In the genomic region with DNA sequence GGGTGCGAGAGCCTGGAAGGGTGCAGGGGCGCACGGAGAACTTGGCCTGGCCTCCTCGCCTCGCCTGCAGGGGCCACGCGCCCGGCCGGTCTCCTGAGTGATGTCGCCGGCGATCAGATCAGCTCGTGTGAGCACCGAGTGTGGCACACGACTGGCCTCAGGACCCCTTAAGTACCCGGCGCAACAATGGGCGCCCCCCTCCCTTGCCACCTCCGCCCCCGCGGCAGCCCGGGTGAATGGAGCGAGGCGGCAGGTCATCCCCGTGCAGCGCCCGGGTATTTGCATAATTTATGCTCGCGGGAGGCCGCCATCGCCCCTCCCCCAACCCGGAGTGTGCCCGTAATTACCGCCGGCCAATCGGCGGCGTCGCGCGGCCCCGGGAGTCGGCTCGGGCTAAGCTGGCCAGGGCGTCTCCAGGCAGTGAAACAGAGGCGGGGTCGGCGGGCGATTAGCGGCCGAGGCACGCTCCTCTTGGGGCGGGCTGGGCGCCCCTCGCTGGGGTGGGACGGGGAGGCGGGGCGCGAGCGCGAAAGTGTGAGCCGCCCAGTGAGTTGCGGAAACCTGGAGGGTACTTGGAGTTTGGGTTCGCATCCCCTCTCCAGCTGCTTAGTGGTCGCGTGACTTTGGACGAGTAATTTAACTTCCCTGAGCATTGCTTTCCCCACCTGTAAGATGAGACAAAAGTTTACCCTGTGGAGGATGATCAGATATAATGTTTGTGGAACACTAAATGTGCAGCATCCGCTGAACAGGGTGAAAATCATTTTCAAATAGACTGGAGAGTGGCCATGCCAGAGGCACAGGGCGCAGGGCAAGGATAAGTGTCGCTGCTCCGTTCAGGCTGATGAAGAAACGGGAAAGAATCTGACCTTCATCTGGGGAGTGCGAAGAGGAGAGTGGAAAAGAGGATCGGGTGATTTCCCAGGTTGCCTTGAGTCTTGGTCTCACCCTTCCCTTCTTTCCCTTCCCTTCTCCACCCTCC, we compare ENCODE assay signal across 1 cellular context.
TF ChIP-seq lines count a peak whose summit lies in the region.

A gene with protein sequence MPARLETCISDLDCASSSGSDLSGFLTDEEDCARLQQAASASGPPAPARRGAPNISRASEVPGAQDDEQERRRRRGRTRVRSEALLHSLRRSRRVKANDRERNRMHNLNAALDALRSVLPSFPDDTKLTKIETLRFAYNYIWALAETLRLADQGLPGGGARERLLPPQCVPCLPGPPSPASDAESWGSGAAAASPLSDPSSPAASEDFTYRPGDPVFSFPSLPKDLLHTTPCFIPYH (minus strand): TSS at position 145 of the 982 bp plus-strand sequence. CDS start 274 bp downstream, outside the sequence.

TF ChIP-seq in WTC11, 78 proteins besides CTCF, POLR2A, EP300 and RAD21 (continued from another document):
- TF ChIP-seq, protein P1, sequence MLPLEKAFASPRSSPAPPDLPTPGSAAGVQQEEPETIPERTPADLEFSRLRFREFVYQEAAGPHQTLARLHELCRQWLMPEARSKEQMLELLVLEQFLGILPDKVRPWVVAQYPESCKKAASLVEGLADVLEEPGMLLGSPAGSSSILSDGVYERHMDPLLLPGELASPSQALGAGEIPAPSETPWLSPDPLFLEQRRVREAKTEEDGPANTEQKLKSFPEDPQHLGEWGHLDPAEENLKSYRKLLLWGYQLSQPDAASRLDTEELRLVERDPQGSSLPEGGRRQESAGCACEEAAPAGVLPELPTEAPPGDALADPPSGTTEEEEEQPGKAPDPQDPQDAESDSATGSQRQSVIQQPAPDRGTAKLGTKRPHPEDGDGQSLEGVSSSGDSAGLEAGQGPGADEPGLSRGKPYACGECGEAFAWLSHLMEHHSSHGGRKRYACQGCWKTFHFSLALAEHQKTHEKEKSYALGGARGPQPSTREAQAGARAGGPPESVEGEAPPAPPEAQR (CRISPR knock-in tag; IDR thresholded peaks at IDR 0.05) = no peak
- TF ChIP-seq FOXK1 (CRISPR knock-in tag; IDR thresholded peaks at IDR 0.05) (peak; percentile 36; the same call in 1 of the 2 replicates), ZNF317 (CRISPR knock-in tag; IDR thresholded peaks at IDR 0.05; ENCODE audit: borderline replicate concordance, low read depth) (0 out of 2 replicates have a peak, but pooled peaks have one; percentile 28), SMAD3 (CRISPR knock-in tag; IDR thresholded peaks at IDR 0.05; ENCODE audit: borderline replicate concordance) (peak; percentile 59; the same call in 1 of the 2 replicates), RELA (CRISPR knock-in tag; IDR thresholded peaks at IDR 0.05; ENCODE audit: borderline replicate concordance) (peak; percentile 75; the same call in 1 of the 2 replicates), TEAD4 (CRISPR knock-in tag; IDR thresholded peaks at IDR 0.05) (no peak; the same call in 1 of the 2 replicates), SOX15 (CRISPR knock-in tag; IDR thresholded peaks at IDR 0.05) (no peak), TCF7 (CRISPR knock-in tag; IDR thresholded peaks at IDR 0.05; ENCODE audit: low read depth) (peak; percentile 86; the same call in 1 of the 2 replicates), CREB1 (CRISPR knock-in tag; IDR thresholded peaks at IDR 0.05) (peak; percentile 47; the same call in 1 of the 2 replicates), OVOL2 (CRISPR knock-in tag; IDR thresholded peaks at IDR 0.05; ENCODE audit: borderline replicate concordance) (no peak), ZNF263 (CRISPR knock-in tag; IDR thresholded peaks at IDR 0.05; ENCODE audit: low read depth) (no peak), ETV6 (CRISPR knock-in tag; IDR thresholded peaks at IDR 0.05) (peak; percentile 68; the same call in 1 of the 2 replicates), ESRRA (CRISPR knock-in tag; IDR thresholded peaks at IDR 0.05; ENCODE audit: borderline replicate concordance) (peak; percentile 61), ZNF219 (CRISPR knock-in tag; IDR thresholded peaks at IDR 0.05; ENCODE audit: borderline replicate concordance) (peak; percentile 75; the same call in 1 of the 2 replicates), MXD4 (CRISPR knock-in tag; IDR thresholded peaks at IDR 0.05; ENCODE audit: borderline replicate concordance) (no peak), ZNF121 (CRISPR knock-in tag; IDR thresholded peaks at IDR 0.05) (peak; percentile 83), CREM (CRISPR knock-in tag; IDR thresholded peaks at IDR 0.05) (0 out of 2 replicates have a peak, but pooled peaks have one; percentile 20), MYBL2 (CRISPR knock-in tag; IDR thresholded peaks at IDR 0.05) (peak; percentile 88; the same call in 1 of the 2 replicates), FOXP1 (CRISPR knock-in tag; IDR thresholded peaks at IDR 0.05; ENCODE audit: borderline replicate concordance) (peak; percentile 94), ATF1 (CRISPR knock-in tag; IDR thresholded peaks at IDR 0.05) (no peak), NFE2L1 (CRISPR knock-in tag; IDR thresholded peaks at IDR 0.05) (peak; percentile 81; the same call in 1 of the 2 replicates), TEAD1 (CRISPR knock-in tag; IDR thresholded peaks at IDR 0.05) (peak; percentile 69)
- TF ChIP-seq, protein P2, sequence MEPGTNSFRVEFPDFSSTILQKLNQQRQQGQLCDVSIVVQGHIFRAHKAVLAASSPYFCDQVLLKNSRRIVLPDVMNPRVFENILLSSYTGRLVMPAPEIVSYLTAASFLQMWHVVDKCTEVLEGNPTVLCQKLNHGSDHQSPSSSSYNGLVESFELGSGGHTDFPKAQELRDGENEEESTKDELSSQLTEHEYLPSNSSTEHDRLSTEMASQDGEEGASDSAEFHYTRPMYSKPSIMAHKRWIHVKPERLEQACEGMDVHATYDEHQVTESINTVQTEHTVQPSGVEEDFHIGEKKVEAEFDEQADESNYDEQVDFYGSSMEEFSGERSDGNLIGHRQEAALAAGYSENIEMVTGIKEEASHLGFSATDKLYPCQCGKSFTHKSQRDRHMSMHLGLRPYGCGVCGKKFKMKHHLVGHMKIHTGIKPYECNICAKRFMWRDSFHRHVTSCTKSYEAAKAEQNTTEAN (CRISPR knock-in tag; IDR thresholded peaks at IDR 0.05) = peak; percentile 97
- TF ChIP-seq, protein P3, sequence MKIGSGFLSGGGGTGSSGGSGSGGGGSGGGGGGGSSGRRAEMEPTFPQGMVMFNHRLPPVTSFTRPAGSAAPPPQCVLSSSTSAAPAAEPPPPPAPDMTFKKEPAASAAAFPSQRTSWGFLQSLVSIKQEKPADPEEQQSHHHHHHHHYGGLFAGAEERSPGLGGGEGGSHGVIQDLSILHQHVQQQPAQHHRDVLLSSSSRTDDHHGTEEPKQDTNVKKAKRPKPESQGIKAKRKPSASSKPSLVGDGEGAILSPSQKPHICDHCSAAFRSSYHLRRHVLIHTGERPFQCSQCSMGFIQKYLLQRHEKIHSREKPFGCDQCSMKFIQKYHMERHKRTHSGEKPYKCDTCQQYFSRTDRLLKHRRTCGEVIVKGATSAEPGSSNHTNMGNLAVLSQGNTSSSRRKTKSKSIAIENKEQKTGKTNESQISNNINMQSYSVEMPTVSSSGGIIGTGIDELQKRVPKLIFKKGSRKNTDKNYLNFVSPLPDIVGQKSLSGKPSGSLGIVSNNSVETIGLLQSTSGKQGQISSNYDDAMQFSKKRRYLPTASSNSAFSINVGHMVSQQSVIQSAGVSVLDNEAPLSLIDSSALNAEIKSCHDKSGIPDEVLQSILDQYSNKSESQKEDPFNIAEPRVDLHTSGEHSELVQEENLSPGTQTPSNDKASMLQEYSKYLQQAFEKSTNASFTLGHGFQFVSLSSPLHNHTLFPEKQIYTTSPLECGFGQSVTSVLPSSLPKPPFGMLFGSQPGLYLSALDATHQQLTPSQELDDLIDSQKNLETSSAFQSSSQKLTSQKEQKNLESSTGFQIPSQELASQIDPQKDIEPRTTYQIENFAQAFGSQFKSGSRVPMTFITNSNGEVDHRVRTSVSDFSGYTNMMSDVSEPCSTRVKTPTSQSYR (CRISPR knock-in tag; IDR thresholded peaks at IDR 0.05) = peak; percentile 74
- TF ChIP-seq, protein P4, sequence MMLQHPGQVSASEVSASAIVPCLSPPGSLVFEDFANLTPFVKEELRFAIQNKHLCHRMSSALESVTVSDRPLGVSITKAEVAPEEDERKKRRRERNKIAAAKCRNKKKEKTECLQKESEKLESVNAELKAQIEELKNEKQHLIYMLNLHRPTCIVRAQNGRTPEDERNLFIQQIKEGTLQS (CRISPR knock-in tag; conservative IDR thresholded peaks at IDR 0.05) = 0 out of 2 replicates have a peak, but pooled peaks have one; percentile 17
- TF ChIP-seq, protein P5, sequence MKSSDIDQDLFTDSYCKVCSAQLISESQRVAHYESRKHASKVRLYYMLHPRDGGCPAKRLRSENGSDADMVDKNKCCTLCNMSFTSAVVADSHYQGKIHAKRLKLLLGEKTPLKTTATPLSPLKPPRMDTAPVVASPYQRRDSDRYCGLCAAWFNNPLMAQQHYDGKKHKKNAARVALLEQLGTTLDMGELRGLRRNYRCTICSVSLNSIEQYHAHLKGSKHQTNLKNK (CRISPR knock-in tag; IDR thresholded peaks at IDR 0.05) = no peak
- TF ChIP-seq, protein P6, sequence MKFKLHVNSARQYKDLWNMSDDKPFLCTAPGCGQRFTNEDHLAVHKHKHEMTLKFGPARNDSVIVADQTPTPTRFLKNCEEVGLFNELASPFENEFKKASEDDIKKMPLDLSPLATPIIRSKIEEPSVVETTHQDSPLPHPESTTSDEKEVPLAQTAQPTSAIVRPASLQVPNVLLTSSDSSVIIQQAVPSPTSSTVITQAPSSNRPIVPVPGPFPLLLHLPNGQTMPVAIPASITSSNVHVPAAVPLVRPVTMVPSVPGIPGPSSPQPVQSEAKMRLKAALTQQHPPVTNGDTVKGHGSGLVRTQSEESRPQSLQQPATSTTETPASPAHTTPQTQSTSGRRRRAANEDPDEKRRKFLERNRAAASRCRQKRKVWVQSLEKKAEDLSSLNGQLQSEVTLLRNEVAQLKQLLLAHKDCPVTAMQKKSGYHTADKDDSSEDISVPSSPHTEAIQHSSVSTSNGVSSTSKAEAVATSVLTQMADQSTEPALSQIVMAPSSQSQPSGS (CRISPR knock-in tag; IDR thresholded peaks at IDR 0.05; ENCODE audit: borderline replicate concordance, low read depth) = 0 out of 2 replicates have a peak, but pooled peaks have one; percentile 61
- TF ChIP-seq, protein P7, sequence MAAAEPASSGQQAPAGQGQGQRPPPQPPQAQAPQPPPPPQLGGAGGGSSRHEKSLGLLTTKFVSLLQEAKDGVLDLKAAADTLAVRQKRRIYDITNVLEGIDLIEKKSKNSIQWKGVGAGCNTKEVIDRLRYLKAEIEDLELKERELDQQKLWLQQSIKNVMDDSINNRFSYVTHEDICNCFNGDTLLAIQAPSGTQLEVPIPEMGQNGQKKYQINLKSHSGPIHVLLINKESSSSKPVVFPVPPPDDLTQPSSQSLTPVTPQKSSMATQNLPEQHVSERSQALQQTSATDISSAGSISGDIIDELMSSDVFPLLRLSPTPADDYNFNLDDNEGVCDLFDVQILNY (CRISPR knock-in tag; IDR thresholded peaks at IDR 0.05) = peak; percentile 53; the same call in 1 of the 2 replicates
- TF ChIP-seq, protein P8, sequence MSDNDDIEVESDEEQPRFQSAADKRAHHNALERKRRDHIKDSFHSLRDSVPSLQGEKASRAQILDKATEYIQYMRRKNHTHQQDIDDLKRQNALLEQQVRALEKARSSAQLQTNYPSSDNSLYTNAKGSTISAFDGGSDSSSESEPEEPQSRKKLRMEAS (CRISPR knock-in tag; IDR thresholded peaks at IDR 0.05) = peak; percentile 87
- TF ChIP-seq, protein P9, sequence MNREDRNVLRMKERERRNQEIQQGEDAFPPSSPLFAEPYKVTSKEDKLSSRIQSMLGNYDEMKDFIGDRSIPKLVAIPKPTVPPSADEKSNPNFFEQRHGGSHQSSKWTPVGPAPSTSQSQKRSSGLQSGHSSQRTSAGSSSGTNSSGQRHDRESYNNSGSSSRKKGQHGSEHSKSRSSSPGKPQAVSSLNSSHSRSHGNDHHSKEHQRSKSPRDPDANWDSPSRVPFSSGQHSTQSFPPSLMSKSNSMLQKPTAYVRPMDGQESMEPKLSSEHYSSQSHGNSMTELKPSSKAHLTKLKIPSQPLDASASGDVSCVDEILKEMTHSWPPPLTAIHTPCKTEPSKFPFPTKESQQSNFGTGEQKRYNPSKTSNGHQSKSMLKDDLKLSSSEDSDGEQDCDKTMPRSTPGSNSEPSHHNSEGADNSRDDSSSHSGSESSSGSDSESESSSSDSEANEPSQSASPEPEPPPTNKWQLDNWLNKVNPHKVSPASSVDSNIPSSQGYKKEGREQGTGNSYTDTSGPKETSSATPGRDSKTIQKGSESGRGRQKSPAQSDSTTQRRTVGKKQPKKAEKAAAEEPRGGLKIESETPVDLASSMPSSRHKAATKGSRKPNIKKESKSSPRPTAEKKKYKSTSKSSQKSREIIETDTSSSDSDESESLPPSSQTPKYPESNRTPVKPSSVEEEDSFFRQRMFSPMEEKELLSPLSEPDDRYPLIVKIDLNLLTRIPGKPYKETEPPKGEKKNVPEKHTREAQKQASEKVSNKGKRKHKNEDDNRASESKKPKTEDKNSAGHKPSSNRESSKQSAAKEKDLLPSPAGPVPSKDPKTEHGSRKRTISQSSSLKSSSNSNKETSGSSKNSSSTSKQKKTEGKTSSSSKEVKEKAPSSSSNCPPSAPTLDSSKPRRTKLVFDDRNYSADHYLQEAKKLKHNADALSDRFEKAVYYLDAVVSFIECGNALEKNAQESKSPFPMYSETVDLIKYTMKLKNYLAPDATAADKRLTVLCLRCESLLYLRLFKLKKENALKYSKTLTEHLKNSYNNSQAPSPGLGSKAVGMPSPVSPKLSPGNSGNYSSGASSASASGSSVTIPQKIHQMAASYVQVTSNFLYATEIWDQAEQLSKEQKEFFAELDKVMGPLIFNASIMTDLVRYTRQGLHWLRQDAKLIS (CRISPR knock-in tag; IDR thresholded peaks at IDR 0.05; ENCODE audit: borderline replicate concordance) = no peak
